Comparison of ENCODE assay signal across 1 cellular context in genomic region chrX:40278340-40279090, GRCh38.
A peak's percentile ranks its signal among the peaks of the same experiment; 100 is the strongest.
TF ChIP-seq lines count a peak whose summit lies in the region.

No MANE protein-coding gene starts in this region.

TF ChIP-seq in K562, 482 proteins besides CTCF, POLR2A, EP300 and RAD21 (continued from another document):
- no peak for TF ChIP-seq RERE (CRISPR knock-in tag; IDR thresholded peaks at IDR 0.05; ENCODE audit: borderline replicate concordance)
- TF ChIP-seq ZNF407 (IDR thresholded peaks at IDR 0.05; ENCODE audit: low read depth), result no peak
- peak; percentile 63; the same call in 1 of the 2 replicates for TF ChIP-seq SMARCA5 (IDR thresholded peaks at IDR 0.05)
- TF ChIP-seq MYC (IDR thresholded peaks at IDR 0.05; ENCODE audit: low read depth, low read length), result no peak
- no peak for TF ChIP-seq MYC (CRISPR knock-in tag; IDR thresholded peaks at IDR 0.05; ENCODE audit: borderline replicate concordance, low read depth)
- TF ChIP-seq SAFB2 (IDR thresholded peaks at IDR 0.05; ENCODE audit: borderline replicate concordance, low read depth, low read length, severe bottlenecking), result no peak
- TF ChIP-seq RREB1 (CRISPR knock-in tag; IDR thresholded peaks at IDR 0.05), result no peak
- no peak for TF ChIP-seq HDAC2 (IDR thresholded peaks at IDR 0.05)
- no peak for TF ChIP-seq MITF (IDR thresholded peaks at IDR 0.05)
- no peak for TF ChIP-seq NR2C1 (IDR thresholded peaks at IDR 0.05)
- no peak for TF ChIP-seq NR2C1 (tag; IDR thresholded peaks at IDR 0.05)
- peak in 1 of 2 experiments; percentile 26; a peak in 1 of 4 replicates for TF ChIP-seq KDM1A (IDR thresholded peaks at IDR 0.05)
- TF ChIP-seq TCFL5 (CRISPR knock-in tag; conservative IDR thresholded peaks at IDR 0.05), result no peak
- peak; percentile 73 for TF ChIP-seq BCOR (IDR thresholded peaks at IDR 0.05)
- no peak for TF ChIP-seq HIVEP1 (CRISPR knock-in tag; IDR thresholded peaks at IDR 0.05)
- TF ChIP-seq ZNF274 (IDR thresholded peaks at IDR 0.05; ENCODE audit: borderline replicate concordance, low read depth, low read length), result no peak
- no peak for TF ChIP-seq ZBTB26 (CRISPR knock-in tag; IDR thresholded peaks at IDR 0.05)
- peak; percentile 23 to 49; a peak in 2 of 4 replicates for TF ChIP-seq TRIM24 (IDR thresholded peaks at IDR 0.05)
- no peak for TF ChIP-seq ZEB2 (IDR thresholded peaks at IDR 0.05)
- TF ChIP-seq FOXK1 (CRISPR knock-in tag; IDR thresholded peaks at IDR 0.05; ENCODE audit: borderline replicate concordance), result no peak
- TF ChIP-seq SIN3B (IDR thresholded peaks at IDR 0.05; ENCODE audit: low read depth), result no peak
- no peak for TF ChIP-seq CBX2 (IDR thresholded peaks at IDR 0.05; ENCODE audit: insufficient read depth, low read length, poor library complexity, severe bottlenecking)
- TF ChIP-seq ATF3 (IDR thresholded peaks at IDR 0.05), result peak; percentile 61; the same call in 1 of the 2 replicates
- TF ChIP-seq ATF3 (CRISPR knock-in tag; conservative IDR thresholded peaks at IDR 0.05), result no peak
- TF ChIP-seq RFX7 (CRISPR knock-in tag; IDR thresholded peaks at IDR 0.05), result no peak
- TF ChIP-seq RBM25 (IDR thresholded peaks at IDR 0.05; ENCODE audit: low read depth, low read length, severe bottlenecking), result peak; percentile 43
- no peak for TF ChIP-seq ETV5 (CRISPR knock-in tag; IDR thresholded peaks at IDR 0.05; ENCODE audit: low read depth)
- TF ChIP-seq ETS2 (tag; IDR thresholded peaks at IDR 0.05; ENCODE audit: borderline replicate concordance, poor library complexity, severe bottlenecking), result no peak
- TF ChIP-seq ZBED1 (IDR thresholded peaks at IDR 0.05), result no peak
- peak in 1 of 2 experiments; percentile 23; a peak in 1 of 4 replicates for TF ChIP-seq RCOR1 (IDR thresholded peaks at IDR 0.05; ENCODE audit: borderline replicate concordance in 1 of 2, low read depth in 2 of 2, low read length in 2 of 2)
- TF ChIP-seq HNRNPUL1 (IDR thresholded peaks at IDR 0.05; ENCODE audit: low read length), result no peak
